ENCODE assay signal across 11 cellular contexts in the genomic region with DNA sequence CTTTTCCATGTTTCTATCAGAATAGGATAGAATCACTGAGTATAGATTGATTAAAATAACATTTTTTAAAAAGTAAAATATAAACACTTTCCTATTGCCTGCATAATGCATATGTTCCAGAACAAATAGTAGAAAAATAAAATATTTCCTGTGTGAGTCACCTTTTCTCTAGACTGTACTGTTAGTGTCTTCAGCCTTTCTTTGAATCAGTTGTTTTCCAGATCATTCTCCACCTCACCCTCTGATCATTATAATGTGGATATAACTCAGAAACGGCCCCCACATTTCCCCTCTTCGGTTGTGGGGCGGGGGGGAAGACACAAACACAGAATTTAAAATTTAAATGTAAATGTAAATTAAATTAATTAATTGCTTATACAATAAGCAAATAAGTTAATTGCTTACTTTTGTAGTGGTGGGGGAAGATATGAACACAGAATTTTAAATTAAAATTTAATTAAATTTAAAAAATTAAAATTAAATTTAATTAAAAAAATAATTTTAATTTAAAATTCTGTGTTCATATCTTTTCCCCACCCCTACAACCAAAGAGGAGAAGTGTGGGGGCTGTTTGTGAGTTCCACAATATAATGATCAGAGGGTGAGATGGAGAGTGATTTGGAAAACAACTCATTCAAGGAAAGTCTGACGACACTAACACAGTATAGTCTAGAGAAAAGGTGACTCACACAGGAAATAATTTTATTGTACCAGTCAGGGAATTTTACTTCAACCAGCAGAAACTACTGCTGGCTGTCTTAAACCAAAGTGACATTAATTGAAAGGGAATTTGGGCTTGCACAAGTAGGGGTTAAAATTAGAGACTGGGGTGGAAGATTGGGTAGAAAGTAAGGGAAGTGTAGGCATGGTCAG. TPM values are rescaled to one million over a fixed set of nuclear protein-coding genes. Genes with fewer than 3 reads are reported as not detected.
DNase-seq lines count a peak whose midpoint lies in the region; ATAC-seq and TF ChIP-seq lines count a peak whose summit lies in the region.
"Had no signal": no experiment of that assay in that cellular context is flagged by ENCODE, and none has a peak within 500 bp of the region (broad histone marks: within the 10 kb centered on the region; RNA-seq: fewer than 3 reads in every experiment).

No MANE protein-coding gene starts in this region.

- no peak overlapping the region for H3K27ac Mint-ChIP-seq in WTC11

- no peak overlapping the region for H3K4me3 Mint-ChIP-seq in WTC11

- H2AFZ ChIP-seq in hepatocyte: no peak overlapping the region

- TF ChIP-seq CTCF in AG04450 (IDR thresholded peaks at IDR 0.05; ENCODE audit: low read depth, low read length): no peak
- no peak for TF ChIP-seq CTCF in HFF-Myc (IDR thresholded peaks at IDR 0.05; ENCODE audit: low read depth, low read length, missing control alignments)
- no peak for TF ChIP-seq CTCF in WTC11 (IDR thresholded peaks at IDR 0.05)
- no peak for TF ChIP-seq CTCF in hepatocyte (IDR thresholded peaks at IDR 0.05; ENCODE audit: poor library complexity)

- CTCF ChIA-PET in AG04450 (lab: Charles Lee): no interaction called here
- CTCF ChIA-PET in WTC11 (lab: Charles Lee): no interaction called here

- H3K9me3 Mint-ChIP-seq in WTC11: peaks cover 12% of the 10 kb centered on the region

- POLR2A ChIA-PET in AG04450 (lab: Yijun Ruan, JAX): no interaction called here
- POLR2A ChIA-PET in WTC11 (lab: Charles Lee): no interaction called here

- H3K27ac ChIP-seq in AG04450 (ENCODE audit: low read depth, low read length) (peak overlapping the region; percentile 21), hepatocyte (peak overlapping the region; percentile 64)
- H3K27ac ChIP-seq: testis had no signal

- 76% methylated on average over 4 of the region's 4 CpGs for WGBS in hepatocyte (ENCODE audit: low lambda C conversion rate, missing lambda C conversion rate)

- H3K27me3 Mint-ChIP-seq in WTC11 (ENCODE audit: low read depth): no peaks in the 10 kb centered on the region; the same call in 1 of the 2 replicates

- H3K9me3 ChIP-seq in AG04450 (ENCODE audit: control insufficient read depth, insufficient read depth, low read length) (no peaks in the 10 kb centered on the region), hepatocyte (ENCODE audit: low read depth) (no peaks in the 10 kb centered on the region)
- H3K9me3 ChIP-seq: testis had no signal

- no peaks in the 10 kb centered on the region for H3K4me1 ChIP-seq in hepatocyte (ENCODE audit: insufficient read depth)
- H3K4me1 ChIP-seq: testis had no signal

- H3K4me3 ChIP-seq in AG04450 (ENCODE audit: low read depth, low read length) (no peak overlapping the region), HFF-Myc (replicated peaks; ENCODE audit: low read depth, low read length) (no peak overlapping the region), hepatocyte (no peak overlapping the region)
- H3K4me3 ChIP-seq: testis had no signal

- H3K79me2 ChIP-seq in hepatocyte: no peaks in the 10 kb centered on the region

- H3K9me2 ChIP-seq in hepatocyte (replicated peaks; ENCODE audit: insufficient read depth): no peaks in the 10 kb centered on the region

- H3K4me2 ChIP-seq in hepatocyte: no peak overlapping the region

- H4K20me1 ChIP-seq in hepatocyte (ENCODE audit: insufficient read depth, poor library complexity, severe bottlenecking): no peaks in the 10 kb centered on the region

- DNase-seq in AG04450 (ENCODE audit: low read depth, low spot score) (no peak), HFF-Myc (ENCODE audit: extremely low read depth, low read depth) (peak; percentile 25), WTC11 (ENCODE audit: low spot score) (no peak), hepatocyte (ENCODE audit: low spot score) (peak; percentile 17), NCI-H524 (lab: John Stamatoyannopoulos, UW) (no peak), GF-D8 (lab: John Stamatoyannopoulos, UW) (no peak), AG08396 (ENCODE audit: low spot score) (no peak), NCI-H1105 treated with DMSO at 0.1 percent for 48 hours (lab: John Stamatoyannopoulos, UW) (no peak)
- DNase-seq: nucleus accumbens; stimulated activated CD4-positive, alpha-beta T cell treated with anti-CD3 and anti-CD28 coated beads, Interleukin-4, amount 100 ng/mL, for 24 hours; testis had no signal

- H3K27me3 ChIP-seq in AG04450 (ENCODE audit: control insufficient read depth, insufficient read depth, low read length) (no peaks in the 10 kb centered on the region), hepatocyte (no peaks in the 10 kb centered on the region)
- H3K27me3 ChIP-seq: testis had no signal

- no peak for ATAC-seq in WTC11

- no peaks in the 10 kb centered on the region for H3K36me3 ChIP-seq in hepatocyte (replicated peaks; ENCODE audit: insufficient read depth, low read depth)

- H3K36me3 Mint-ChIP-seq in WTC11: no peaks in the 10 kb centered on the region

- H3K4me1 Mint-ChIP-seq in WTC11: peaks cover 5% of the 10 kb centered on the region; the same call in 1 of the 2 replicates

TF ChIP-seq in WTC11, 78 proteins besides CTCF, POLR2A, EP300 and RAD21:
- TF ChIP-seq HMGA2 (CRISPR knock-in tag; IDR thresholded peaks at IDR 0.05): peak; percentile 93
- TF ChIP-seq TCF7 (CRISPR knock-in tag; IDR thresholded peaks at IDR 0.05; ENCODE audit: low read depth): no peak

RNA-seq across cellular contexts. Expression of gene PROKR2, which starts 37.1 kb away (rescaled TPM):
- polyA plus RNA-seq in AG04450 (2011; rRNA removed) (not detected in 2 replicates), hepatocyte (not detected in 2 replicates)
- not detected in 2 replicates for polyA minus RNA-seq in AG04450 (2011; rRNA and poly(A)+ RNA removed)
- total RNA-seq in WTC11 (2021) (1.5 to 2.6 TPM (median 2.0 TPM) in 3 replicates), hepatocyte (not detected in 2 replicates)

Comparison
In these comparisons a context has a peak if more than half of its experiments do, and no peak if none do; other contexts are left out.
1. DNase-seq: peak in HFF-Myc (single experiment) and hepatocyte (single experiment); none in AG04450 (single experiment), WTC11 (single experiment), NCI-H524 (0 of 2), GF-D8 (single experiment), AG08396 (single experiment) and NCI-H1105 treated with DMSO at 0.1 percent for 48 hours (single experiment).